ENCODE assay signal across 10 cellular contexts in genomic region chr3:190101320-190102117, GRCh38.
DNase-seq lines count a peak whose midpoint lies in the region; ATAC-seq lines count a peak whose summit lies in the region.
"Had no signal": no experiment of that assay in that cellular context is flagged by ENCODE, and none has a peak within 500 bp of the region (broad histone marks: within the 10 kb centered on the region; RNA-seq: fewer than 3 reads in every experiment).

No MANE protein-coding gene starts in this region.

- peak overlapping the region; percentile 2 to 34 for H3K27ac ChIP-seq in mucosa of rectum (ENCODE audit: low read depth in 2 of 2, low read length in 2 of 2)
- H3K27ac ChIP-seq: foreskin keratinocyte had no signal

- H3K27me3 ChIP-seq in mucosa of rectum (ENCODE audit: control insufficient read depth in 2 of 2, insufficient read depth in 2 of 2, low read length in 2 of 2) = no peaks in the 10 kb centered on the region
- H3K27me3 ChIP-seq: foreskin keratinocyte had no signal

- no peaks in the 10 kb centered on the region for H3K9me3 ChIP-seq in mucosa of rectum (ENCODE audit: control insufficient read depth in 2 of 2, low read length in 2 of 2)

- intact Hi-C loops in posterior cingulate gyrus (cut with DNase I) = no loop called here

- H3K4me3 ChIP-seq in mucosa of rectum (ENCODE audit: low read length in 2 of 2) = peak overlapping the region in 1 of 2 donors; percentile 39

- ATAC-seq in HG03066 (IDR thresholded peaks at IDR 0.05; ENCODE audit: low read depth, unreplicated experiment) = peak; percentile 49
- no peak for ATAC-seq in GM19324 (IDR thresholded peaks at IDR 0.05; ENCODE audit: low FRiP score, unreplicated experiment)
- ATAC-seq: foreskin keratinocyte had no signal

- no peak overlapping the region for H3K9ac ChIP-seq in mucosa of rectum (ENCODE audit: low read depth in 1 of 2, low read length in 2 of 2)

- H3K36me3 ChIP-seq in mucosa of rectum (ENCODE audit: control insufficient read depth in 2 of 2, insufficient read depth in 2 of 2, low read length in 2 of 2) = no peaks in the 10 kb centered on the region

- H3K4me1 ChIP-seq in mucosa of rectum (ENCODE audit: control insufficient read depth in 2 of 2, insufficient read depth in 2 of 2, low read length in 2 of 2) = no peaks in the 10 kb centered on the region

- DNase-seq in AG20443 (ENCODE audit: low spot score) (peak; percentile 19), astrocyte of the hippocampus (ENCODE audit: low read depth, low spot score) (peak; percentile 77), posterior cingulate gyrus (no peak), NCI-H2227 (lab: John Stamatoyannopoulos, UW; ENCODE audit: unreplicated experiment) (no peak)
- no peak for DNase-seq in stimulated activated CD4-positive, alpha-beta T cell treated with anti-CD3 and anti-CD28 coated beads, Interleukin-2, amount 100 ng/mL, for 24 hours
- DNase-seq: foreskin keratinocyte; NK-92 treated with Interleukin-12 subunit alpha and Interleukin-12 subunit beta, amount 100 ng/mL, for 24 hours had no signal

Comparison
In these comparisons a context has a peak if more than half of its experiments do, and no peak if none do; other contexts are left out.
1. DNase-seq: peak in AG20443 (single experiment) and astrocyte of the hippocampus (single experiment); none in stimulated activated CD4-positive, alpha-beta T cell treated with anti-CD3 and anti-CD28 coated beads, Interleukin-2, amount 100 ng/mL, for 24 hours (0 of 2), posterior cingulate gyrus (0 of 10) and NCI-H2227 (single experiment).